In genomic region chr13:90719452-90719851, GRCh38 we compare ENCODE assay signal across 22 cellular contexts.
"Had no signal": no experiment of that assay in that cellular context is flagged by ENCODE, and none has a peak within 500 bp of the region (broad histone marks: within the 10 kb centered on the region; RNA-seq: fewer than 3 reads in every experiment).

No MANE protein-coding gene starts in this region.

- H3K4me1 ChIP-seq: prostate gland, vagina had no signal

- H3K27me3 ChIP-seq: ovary, spleen, tibial nerve, vagina had no signal

- H3K36me3 ChIP-seq: left ventricle myocardium inferior, ovary, prostate gland, spleen, tibial nerve, vagina had no signal

- ATAC-seq: mucosa of descending colon; naive thymus-derived CD4-positive, alpha-beta T cell; natural killer cell treated with Interleukin-12 subunit alpha and Interleukin-12 subunit beta and Interleukin-15 and Interleukin-18, amount 100 ng/mL, for 72 hours; right cardiac atrium; sciatic nerve; stimulated activated memory B cell treated with anti-CD40 and anti-IgM and Interleukin-4, amounts not matched to agents 10 μg/mL and 1 μg/mL and 100 μg/mL, for 72 hours; stimulated activated naive CD8-positive, alpha-beta T cell treated with anti-CD3 and anti-CD28 coated beads, Interleukin-15, amount 100 ng/mL, for 72 hours had no signal

- DNase-seq: islet precursor cell; left ventricle myocardium inferior; midbrain; mucosa of descending colon; naive thymus-derived CD4-positive, alpha-beta T cell; ovary; retina; right cardiac atrium; spleen; stimulated activated CD4-positive, alpha-beta T cell treated with anti-CD3 and anti-CD28 coated beads, Interleukin-4, amount 100 ng/mL, for 4 hours; stimulated activated CD8-positive, alpha-beta memory T cell treated with anti-CD3 and anti-CD28 coated beads, Interleukin-4, amount 100 ng/mL, for 48 hours; stimulated activated naive CD4-positive, alpha-beta T cell treated with Interleukin-2 at 50 U/mL for 16 hours; stimulated activated naive CD8-positive, alpha-beta T cell treated with anti-CD3 and anti-CD28 coated beads, Interleukin-15, amount 100 ng/mL, for 72 hours; substantia nigra had no signal

- H3K27ac ChIP-seq: left ventricle myocardium inferior, ovary, prostate gland, skin epidermis, spleen, tibial nerve, vagina had no signal

- H3K9me3 ChIP-seq: left ventricle myocardium inferior, mucosa of descending colon, ovary, prostate gland, tibial nerve, vagina had no signal

- H3K4me3 ChIP-seq: left ventricle myocardium inferior, lung, mucosa of descending colon, ovary, prostate gland, skin epidermis, spleen, tibial nerve, vagina had no signal
